Comparison of ENCODE assay signal across 10 cellular contexts in genomic region chr5:95836544-95836943, GRCh38. TPM values are rescaled to one million over a fixed set of nuclear protein-coding genes. Genes with fewer than 3 reads are reported as not detected.
A peak's percentile ranks its signal among the peaks of the same experiment; 100 is the strongest.
DNase-seq lines count a peak whose midpoint lies in the region; ATAC-seq and TF ChIP-seq lines count a peak whose summit lies in the region.
"Had no signal": no experiment of that assay in that cellular context is flagged by ENCODE, and none has a peak within 500 bp of the region (broad histone marks: within the 10 kb centered on the region; RNA-seq: fewer than 3 reads in every experiment).

No MANE protein-coding gene starts in this region.

- CTCF ChIA-PET in activated CD8-positive, alpha-beta memory T cell treated with anti-CD3 and anti-CD28 coated beads, Interleukin-2, amount 10 ng/mL, durations not matched to agents 7 days and 5 days (lab: Charles Lee), result interaction anchor here (1.0 to 3.6 kb wide), 8 partner anchors 8 to 58 kb away, joined by 3 to 51 read pairs (median 4); partner anchors contain the start of gene GLRX

- H3K4me3 Mint-ChIP-seq in activated CD8-positive, alpha-beta memory T cell treated with anti-CD3 and anti-CD28 coated beads, Interleukin-2, amount 10 ng/mL, durations not matched to agents 7 days and 5 days, result peak overlapping the region; percentile 75
- H3K4me3 Mint-ChIP-seq in stimulated activated naive CD8-positive, alpha-beta T cell treated with anti-CD3 and anti-CD28 coated beads, Interleukin-15, amount 100 ng/mL, for 72 hours, result peak overlapping the region; percentile 10 to 31

- H3K36me3 Mint-ChIP-seq in activated CD8-positive, alpha-beta memory T cell treated with anti-CD3 and anti-CD28 coated beads, Interleukin-2, amount 10 ng/mL, durations not matched to agents 7 days and 5 days, result no peaks in the 10 kb centered on the region

- no peaks in the 10 kb centered on the region for H3K9me3 Mint-ChIP-seq in activated CD8-positive, alpha-beta memory T cell treated with anti-CD3 and anti-CD28 coated beads, Interleukin-2, amount 10 ng/mL, durations not matched to agents 7 days and 5 days (ENCODE audit: low read depth)
- no peaks in the 10 kb centered on the region for H3K9me3 Mint-ChIP-seq in stimulated activated naive CD8-positive, alpha-beta T cell treated with anti-CD3 and anti-CD28 coated beads, Interleukin-15, amount 100 ng/mL, for 72 hours

- H3K9me3 ChIP-seq in effector memory CD4-positive, alpha-beta T cell (ENCODE audit: control insufficient read depth, low read length), result no peaks in the 10 kb centered on the region

- H3K4me1 ChIP-seq in effector memory CD4-positive, alpha-beta T cell (ENCODE audit: control insufficient read depth, insufficient read depth, low read length, poor library complexity, severe bottlenecking), result peaks cover 9% of the 10 kb centered on the region

- no peak overlapping the region for H3K4me3 ChIP-seq in effector memory CD4-positive, alpha-beta T cell (ENCODE audit: insufficient read depth, low read depth, low read length, poor library complexity, severe bottlenecking)

- H3K27ac ChIP-seq in effector memory CD4-positive, alpha-beta T cell (ENCODE audit: insufficient read depth, low read length, poor library complexity, severe bottlenecking), result peak overlapping the region; percentile 75

- H3K27me3 Mint-ChIP-seq in activated CD8-positive, alpha-beta memory T cell treated with anti-CD3 and anti-CD28 coated beads, Interleukin-2, amount 10 ng/mL, durations not matched to agents 7 days and 5 days, result no peaks in the 10 kb centered on the region
- H3K27me3 Mint-ChIP-seq in stimulated activated naive CD8-positive, alpha-beta T cell treated with anti-CD3 and anti-CD28 coated beads, Interleukin-15, amount 100 ng/mL, for 72 hours, result no peaks in the 10 kb centered on the region

- H3K4me1 Mint-ChIP-seq in activated CD8-positive, alpha-beta memory T cell treated with anti-CD3 and anti-CD28 coated beads, Interleukin-2, amount 10 ng/mL, durations not matched to agents 7 days and 5 days, result peaks cover 42% of the 10 kb centered on the region
- H3K4me1 Mint-ChIP-seq in stimulated activated naive CD8-positive, alpha-beta T cell treated with anti-CD3 and anti-CD28 coated beads, Interleukin-15, amount 100 ng/mL, for 72 hours, result peaks cover 64% of the 10 kb centered on the region

- H3K27me3 ChIP-seq in effector memory CD4-positive, alpha-beta T cell (replicated peaks; ENCODE audit: control insufficient read depth, insufficient read depth, low read length, poor library complexity, severe bottlenecking), result no peaks in the 10 kb centered on the region

- peak overlapping the region; percentile 90 for H3K27ac Mint-ChIP-seq in activated CD8-positive, alpha-beta memory T cell treated with anti-CD3 and anti-CD28 coated beads, Interleukin-2, amount 10 ng/mL, durations not matched to agents 7 days and 5 days
- no peak overlapping the region for H3K27ac Mint-ChIP-seq in stimulated activated naive CD8-positive, alpha-beta T cell treated with anti-CD3 and anti-CD28 coated beads, Interleukin-15, amount 100 ng/mL, for 72 hours

- no peak for ATAC-seq in activated CD8-positive, alpha-beta memory T cell treated with anti-CD3 and anti-CD28 coated beads, Interleukin-2, amount 10 ng/mL, durations not matched to agents 7 days and 5 days
- peak; percentile 24 for ATAC-seq in HG03354 (IDR thresholded peaks at IDR 0.05; ENCODE audit: poor library complexity, severe bottlenecking, unreplicated experiment)
- ATAC-seq in stimulated activated naive CD8-positive, alpha-beta T cell treated with anti-CD3 and anti-CD28 coated beads, Interleukin-15, amount 100 ng/mL, for 72 hours, result no peak
- no peak for ATAC-seq in SK-N-SH treated with all-trans-retinoic acid at 6 μM for 48 hours

- no peaks in the 10 kb centered on the region for H3K36me3 ChIP-seq in effector memory CD4-positive, alpha-beta T cell (ENCODE audit: control insufficient read depth, insufficient read depth, low read length)

- DNase-seq in activated CD8-positive, alpha-beta memory T cell treated with anti-CD3 and anti-CD28 coated beads, Interleukin-2, amount 10 ng/mL, durations not matched to agents 7 days and 5 days, result no peak
- DNase-seq in activated CD8-positive, alpha-beta memory T cell treated with anti-CD3 and anti-CD28 coated beads, Interleukin-2, amount 50 U/mL, for 4 hours, result no peak
- no peak for DNase-seq in effector memory CD4-positive, alpha-beta T cell
- DNase-seq in stimulated activated naive CD8-positive, alpha-beta T cell treated with anti-CD3 and anti-CD28 coated beads, Interleukin-15, amount 100 ng/mL, for 72 hours, result no peak
- DNase-seq in stimulated activated CD4-positive, alpha-beta T cell treated with anti-CD3 and anti-CD28 coated beads, Interleukin-15, amount 100 ng/mL, for 24 hours, result no peak
- DNase-seq in epidermal melanocyte (ENCODE audit: insufficient read length, low spot score), result no peak
- DNase-seq: head of caudate nucleus, NCI-H526 treated with DMSO at 0.1 percent for 48 hours had no signal

TF ChIP-seq in SK-N-SH treated with all-trans-retinoic acid at 6 μM for 48 hours, 23 proteins besides CTCF, POLR2A, EP300 and RAD21:
- TF ChIP-seq ZFP3 (CRISPR knock-in tag; IDR thresholded peaks at IDR 0.05) (no peak), RARB (CRISPR knock-in tag; IDR thresholded peaks at IDR 0.05) (no peak), PATZ1 (CRISPR knock-in tag; IDR thresholded peaks at IDR 0.05; ENCODE audit: borderline replicate concordance) (no peak), CREB5 (CRISPR knock-in tag; IDR thresholded peaks at IDR 0.05; ENCODE audit: low read depth) (no peak), PPARA (CRISPR knock-in tag; IDR thresholded peaks at IDR 0.05; ENCODE audit: borderline replicate concordance) (no peak), ESRRG (CRISPR knock-in tag; IDR thresholded peaks at IDR 0.05) (no peak), POU6F1 (CRISPR knock-in tag; IDR thresholded peaks at IDR 0.05; ENCODE audit: borderline replicate concordance, low read depth) (no peak), TCF4 (CRISPR knock-in tag; IDR thresholded peaks at IDR 0.05; ENCODE audit: borderline replicate concordance) (no peak), SNAI2 (CRISPR knock-in tag; IDR thresholded peaks at IDR 0.05) (no peak), ZNF565 (CRISPR knock-in tag; conservative IDR thresholded peaks at IDR 0.05; ENCODE audit: low read depth) (no peak)
TF ChIP-seq in SK-N-SH treated with all-trans-retinoic acid at 6 μM for 48 hours: peak in this region for 0.

RNA-seq across cellular contexts. Expression of gene GLRX, which starts 14.0 kb away (rescaled TPM):
- 10 to 100 TPM; 65.3 to 67.1 TPM for total RNA-seq in activated CD8-positive, alpha-beta memory T cell treated with anti-CD3 and anti-CD28 coated beads, Interleukin-2, amount 10 ng/mL, durations not matched to agents 7 days and 5 days
